ENCODE assay signal across 1 cellular context in genomic region chr3:71413572-71413971, GRCh38.
A peak's percentile ranks its signal among the peaks of the same experiment; 100 is the strongest.
TF ChIP-seq lines count a peak whose summit lies in the region.

No MANE protein-coding gene starts in this region.

TF ChIP-seq in endothelial cell of umbilical vein, 7 proteins besides CTCF, POLR2A, EP300 and RAD21:
- peak; percentile 69 for TF ChIP-seq JUN (IDR thresholded peaks at IDR 0.05; ENCODE audit: borderline replicate concordance, insufficient read depth, insufficient read length, low read depth)
- TF ChIP-seq, protein P1, sequence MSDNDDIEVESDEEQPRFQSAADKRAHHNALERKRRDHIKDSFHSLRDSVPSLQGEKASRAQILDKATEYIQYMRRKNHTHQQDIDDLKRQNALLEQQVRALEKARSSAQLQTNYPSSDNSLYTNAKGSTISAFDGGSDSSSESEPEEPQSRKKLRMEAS (IDR thresholded peaks at IDR 0.05; ENCODE audit: insufficient read depth, insufficient read length) = no peak
TF ChIP-seq in endothelial cell of umbilical vein: peak in this region for 1.
